Comparison of ENCODE assay signal across 21 cellular contexts in the genomic region with DNA sequence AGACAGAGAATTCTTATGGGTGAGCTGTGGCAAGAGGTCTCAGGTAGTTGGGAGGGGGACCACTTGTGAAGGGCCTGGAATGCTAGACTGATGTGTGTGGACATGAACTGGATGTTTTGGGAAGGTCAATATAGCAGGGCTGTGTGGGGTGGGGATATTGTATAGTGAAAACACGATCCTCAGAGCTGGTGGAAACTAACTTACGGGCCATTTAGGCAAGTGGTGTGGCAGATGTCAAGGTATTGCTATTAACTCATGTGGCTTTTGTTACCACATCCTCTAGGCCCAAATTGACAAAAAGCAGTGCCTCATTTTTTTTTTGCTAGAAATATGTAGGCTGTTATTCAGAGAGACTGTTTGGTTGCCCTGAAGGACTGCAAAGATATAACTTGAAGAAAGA. TPM values are rescaled to one million over a fixed set of nuclear protein-coding genes. Genes with fewer than 3 reads are reported as not detected.
DNase-seq lines count a peak whose midpoint lies in the region; ATAC-seq, FAIRE-seq and TF ChIP-seq lines count a peak whose summit lies in the region.
"Had no signal": no experiment of that assay in that cellular context is flagged by ENCODE, and none has a peak within 500 bp of the region (broad histone marks: within the 10 kb centered on the region; RNA-seq: fewer than 3 reads in every experiment).

No MANE protein-coding gene starts in this region.

- peak in 2 of 3 donors; percentile 44 to 64 for DNase-seq in CD4-positive, CD25-positive, alpha-beta regulatory T cell
- DNase-seq in GM18507 (ENCODE audit: extremely low spot score, insufficient read length, low read depth) (no peak), GF-D8 (lab: John Stamatoyannopoulos, UW) (no peak), GM10248 (ENCODE audit: extremely low spot score) (no peak), NCI-H2171 (lab: John Stamatoyannopoulos, UW) (no peak)
- DNase-seq in stimulated activated CD4-positive, alpha-beta T cell treated with anti-CD3 and anti-CD28 coated beads, Interleukin-12 subunit alpha, Interleukin-12 subunit beta, amount 100 ng/mL, for 4 hours = no peak
- DNase-seq: activated CD4-positive, alpha-beta T cell treated with anti-CD3 and anti-CD28 coated beads, Interleukin-2, amount 50 U/mL, for 48 hours; central memory CD4-positive, alpha-beta T cell; effector memory CD4-positive, alpha-beta T cell; EL; kidney; NCI-H748 treated with DMSO at 0.1 percent for 48 hours; retina; SK-N-SH had no signal

- no peak overlapping the region for H3K4me3 ChIP-seq in CD4-positive, CD25-positive, alpha-beta regulatory T cell (ENCODE audit: low read depth, low read length)
- H3K4me3 ChIP-seq: hepatocyte had no signal

- no peaks in the 10 kb centered on the region for H3K9me3 ChIP-seq in CD4-positive, CD25-positive, alpha-beta regulatory T cell (ENCODE audit: control insufficient read depth in 2 of 2, low read length in 2 of 2)
- H3K9me3 ChIP-seq: neutrophil, SK-N-SH had no signal

- peak overlapping the region in 1 of 4 donors; percentile 4 for H3K4me3 Mint-ChIP-seq in CD4-positive, CD25-positive, alpha-beta regulatory T cell
- H3K4me3 Mint-ChIP-seq in activated T-helper 17 cell treated with anti-CD3 and anti-CD28 coated beads, Interleukin-2, amount 50 U/mL, for 72 hours = no peak overlapping the region
- H3K4me3 Mint-ChIP-seq: activated T-helper 1 cell treated with anti-CD3 and anti-CD28 coated beads, Interleukin-12 subunit alpha, Interleukin-12 subunit beta, Interleukin-2, Interleukin-4 antibody, amounts not matched to agents 30 ng/mL and 10 ng/mL and 1 ng/mL, durations not matched to agents 14 hours and 24 hours and 36 hours had no signal

- CTCF ChIA-PET in GM10248 (lab: Yijun Ruan, JAX) = no interaction called here

- peaks cover 3% of the 10 kb centered on the region for H3K36me3 Mint-ChIP-seq in CD4-positive, CD25-positive, alpha-beta regulatory T cell
- H3K36me3 Mint-ChIP-seq in activated T-helper 17 cell treated with anti-CD3 and anti-CD28 coated beads, Interleukin-2, amount 50 U/mL, for 72 hours (ENCODE audit: low read depth) = no peaks in the 10 kb centered on the region

- peaks cover 5 to 31% (median 16%) of the 10 kb centered on the region in 4 donors for H3K4me1 Mint-ChIP-seq in CD4-positive, CD25-positive, alpha-beta regulatory T cell
- peaks cover 22% of the 10 kb centered on the region for H3K4me1 Mint-ChIP-seq in activated T-helper 17 cell treated with anti-CD3 and anti-CD28 coated beads, Interleukin-2, amount 50 U/mL, for 72 hours

- POLR2A ChIA-PET in GM10248 (lab: Yijun Ruan, JAX) = no interaction called here

- ATAC-seq in CD4-positive, CD25-positive, alpha-beta regulatory T cell (ENCODE audit: low read depth in 2 of 2) = peak; percentile 70 to 72
- peak; percentile 55 for ATAC-seq in HG02885 (IDR thresholded peaks at IDR 0.05; ENCODE audit: poor library complexity, unreplicated experiment)
- peak; percentile 7 for ATAC-seq in activated T-helper 17 cell treated with anti-CD3 and anti-CD28 coated beads, Interleukin-2, amount 50 U/mL, for 72 hours (replicated peaks)
- ATAC-seq: HepG2 had no signal

- no peaks in the 10 kb centered on the region for H3K36me3 ChIP-seq in CD4-positive, CD25-positive, alpha-beta regulatory T cell (ENCODE audit: control insufficient read depth, insufficient read depth, low read length)
- H3K36me3 ChIP-seq: neutrophil had no signal

- peaks cover 0 to 2% (median 0%) of the 10 kb centered on the region in 7 donors for H3K9me3 Mint-ChIP-seq in CD4-positive, CD25-positive, alpha-beta regulatory T cell
- no peaks in the 10 kb centered on the region for H3K9me3 Mint-ChIP-seq in activated T-helper 17 cell treated with anti-CD3 and anti-CD28 coated beads, Interleukin-2, amount 50 U/mL, for 72 hours

- peak overlapping the region in 2 of 3 donors; percentile 27 to 74 for H3K27ac Mint-ChIP-seq in CD4-positive, CD25-positive, alpha-beta regulatory T cell
- no peak overlapping the region for H3K27ac Mint-ChIP-seq in activated T-helper 17 cell treated with anti-CD3 and anti-CD28 coated beads, Interleukin-2, amount 50 U/mL, for 72 hours
- H3K27ac Mint-ChIP-seq: activated T-helper 1 cell treated with anti-CD3 and anti-CD28 coated beads, Interleukin-12 subunit alpha, Interleukin-12 subunit beta, Interleukin-2, Interleukin-4 antibody, amounts not matched to agents 30 ng/mL and 10 ng/mL and 1 ng/mL, durations not matched to agents 14 hours and 24 hours and 36 hours had no signal

- TF ChIP-seq CTCF in GM10248 (IDR thresholded peaks at IDR 0.05; ENCODE audit: control extremely low read depth, extremely low read depth, low read depth, missing control alignments) = no peak

- peaks cover 16% of the 10 kb centered on the region for H3K4me1 ChIP-seq in CD4-positive, CD25-positive, alpha-beta regulatory T cell (ENCODE audit: control insufficient read depth, insufficient read depth, low read length, poor library complexity, severe bottlenecking)

- H3K27me3 Mint-ChIP-seq in CD4-positive, CD25-positive, alpha-beta regulatory T cell = no peaks in the 10 kb centered on the region
- H3K27me3 Mint-ChIP-seq in activated T-helper 17 cell treated with anti-CD3 and anti-CD28 coated beads, Interleukin-2, amount 50 U/mL, for 72 hours = peaks cover 3% of the 10 kb centered on the region

- no peaks in the 10 kb centered on the region for H3K27me3 ChIP-seq in CD4-positive, CD25-positive, alpha-beta regulatory T cell (ENCODE audit: control insufficient read depth, insufficient read depth, low read length)
- H3K27me3 ChIP-seq: hepatocyte, neutrophil had no signal

- FAIRE-seq in GM18507 (lab: Jason Lieb, UNC) = peak; percentile 65
- FAIRE-seq: HepG2, kidney, RCC 7860 had no signal

- H3K27ac ChIP-seq in CD4-positive, CD25-positive, alpha-beta regulatory T cell (ENCODE audit: insufficient read depth, low read length, poor library complexity, severe bottlenecking) = no peak overlapping the region
- H3K27ac ChIP-seq: hepatocyte, neutrophil had no signal

RNA-seq across cellular contexts. Expression of gene GALNT1, which starts 8.0 kb away (rescaled TPM):
- 22.7 TPM for total RNA-seq in CD4-positive, CD25-positive, alpha-beta regulatory T cell
- 10 to 100 TPM; 18.8 to 49.6 (median 29.2) TPM for polyA plus RNA-seq in CD4-positive, CD25-positive, alpha-beta regulatory T cell
- total RNA-seq in activated T-helper 17 cell treated with anti-CD3 and anti-CD28 coated beads, Interleukin-2, amount 50 U/mL, for 72 hours = 10 to 100 TPM; 27.9 to 69.3 TPM

Comparison
In these comparisons a context has a peak if more than half of its experiments do, and no peak if none do; other contexts are left out.
1. ATAC-seq: peak in every context shown above with its lines; median percentile 71 in CD4-positive, CD25-positive, alpha-beta regulatory T cell; 55 in HG02885; 7 in activated T-helper 17 cell treated with anti-CD3 and anti-CD28 coated beads, Interleukin-2, amount 50 U/mL, for 72 hours.
2. DNase-seq: peak in CD4-positive, CD25-positive, alpha-beta regulatory T cell (2 of 3); none in GM18507 (single experiment), stimulated activated CD4-positive, alpha-beta T cell treated with anti-CD3 and anti-CD28 coated beads, Interleukin-12 subunit alpha, Interleukin-12 subunit beta, amount 100 ng/mL, for 4 hours (single experiment), GF-D8 (single experiment), GM10248 (single experiment) and NCI-H2171 (single experiment).